Comparison of ENCODE assay signal across 8 cellular contexts in the genomic region with DNA sequence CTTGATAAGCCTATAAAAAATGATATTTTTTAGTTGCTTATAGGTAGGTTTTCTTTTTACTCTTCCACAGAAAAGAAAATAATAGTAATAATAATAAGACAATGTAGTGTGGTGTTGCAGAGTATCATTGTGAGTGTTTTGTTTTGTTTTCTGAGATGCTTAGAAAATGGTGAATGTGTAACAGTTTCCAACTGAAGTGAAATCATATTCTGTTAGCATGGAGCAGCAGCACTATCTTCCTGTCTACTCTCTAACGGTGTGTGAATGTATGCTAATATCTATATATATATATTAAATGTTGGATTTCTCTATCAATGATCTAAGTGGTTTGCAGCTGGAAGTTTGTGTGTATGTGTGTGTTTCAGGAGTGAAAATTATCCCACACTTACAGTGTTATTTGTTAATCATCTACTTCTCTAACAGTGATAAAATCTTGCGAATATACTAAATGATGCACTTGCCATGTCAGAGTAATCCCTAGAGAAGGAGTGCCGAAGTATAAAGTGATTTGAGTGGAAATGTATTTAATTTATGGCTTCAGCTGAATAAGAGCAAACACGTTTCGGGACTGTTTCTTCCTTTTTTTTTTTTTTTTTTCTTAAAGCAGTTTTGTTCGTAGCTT. TPM values are rescaled to one million over a fixed set of nuclear protein-coding genes. Genes with fewer than 3 reads are reported as not detected.
A peak's percentile ranks its signal among the peaks of the same experiment; 100 is the strongest.
DNase-seq lines count a peak whose midpoint lies in the region; FAIRE-seq and TF ChIP-seq lines count a peak whose summit lies in the region.
"Had no signal": no experiment of that assay in that cellular context is flagged by ENCODE, and none has a peak within 500 bp of the region (broad histone marks: within the 10 kb centered on the region; RNA-seq: fewer than 3 reads in every experiment).

No MANE protein-coding gene starts in this region.

- no peaks in the 10 kb centered on the region for H3K36me3 ChIP-seq in prostate gland

- H3K9me3 ChIP-seq in prostate gland: no peaks in the 10 kb centered on the region

- DNase-seq in GM12891 (ENCODE audit: insufficient read length, low spot score) (no peak), NCI-H345 treated with DMSO at 0.1 percent for 48 hours (lab: John Stamatoyannopoulos, UW; ENCODE audit: unreplicated experiment) (peak; percentile 48), dermis blood vessel endothelial cell (peak; percentile 20), prostate gland (ENCODE audit: low spot score) (no peak), dedifferentiated amniotic fluid mesenchymal stem cell (ENCODE audit: extremely low spot score) (no peak), GM13977 (ENCODE audit: low spot score) (no peak)
- DNase-seq in activated effector memory CD4-positive, alpha-beta T cell treated with anti-CD3 and anti-CD28 coated beads, Interleukin-2, amount 50 U/mL, for 16 hours: no peak
- DNase-seq: H7 had no signal

- TF ChIP-seq POLR2A in GM12891 (IDR thresholded peaks at IDR 0.05; ENCODE audit: low read depth, low read length): no peak
- TF ChIP-seq POLR2A in prostate gland (IDR thresholded peaks at IDR 0.05): no peak

- in situ Hi-C loops in GM13977 (cut with MboI; ENCODE audit: low pct_unique_long_range_greater_than_20kb, low sequenced_read_pairs, unreplicated experiment): no loop called here

- peaks cover 14% of the 10 kb centered on the region for H3K4me1 ChIP-seq in prostate gland (replicated peaks)

- intact Hi-C loops in prostate gland (cut with DNase I): no loop called here

- TF ChIP-seq CTCF in prostate gland (IDR thresholded peaks at IDR 0.05): no peak
- TF ChIP-seq CTCF in GM13977 (IDR thresholded peaks at IDR 0.05; ENCODE audit: extremely low read depth, insufficient read depth, missing control alignments): no peak

- no peaks in the 10 kb centered on the region for H3K27me3 ChIP-seq in prostate gland (replicated peaks; ENCODE audit: insufficient read depth)

- WGBS in prostate gland: 3% methylated on average over 6 of the region's 6 CpGs

- H3K4me3 ChIP-seq in prostate gland: peak overlapping the region in 1 of 2 donors; percentile 5

- H3K27ac ChIP-seq in prostate gland: peak overlapping the region; percentile 6 to 8

- peak; percentile 55 for FAIRE-seq in GM12891 (lab: Jason Lieb, UNC)

TF ChIP-seq in GM12891, 5 proteins besides CTCF, POLR2A, EP300 and RAD21:
- TF ChIP-seq POLR2AphosphoS5 (IDR thresholded peaks at IDR 0.05; ENCODE audit: low read depth, low read length): no peak
- no peak for TF ChIP-seq SPI1 (IDR thresholded peaks at IDR 0.05; ENCODE audit: low read depth, low read length)
- no peak for TF ChIP-seq PAX5 (IDR thresholded peaks at IDR 0.05; ENCODE audit: insufficient read depth, low read length, severe bottlenecking)
- no peak for TF ChIP-seq TAF1 (IDR thresholded peaks at IDR 0.05; ENCODE audit: low read depth, low read length)
- no peak for TF ChIP-seq POU2F2 (IDR thresholded peaks at IDR 0.05; ENCODE audit: low read depth, low read length)

RNA-seq across cellular contexts. Expression of a gene that starts 0.4 kb away (rescaled TPM):
- polyA plus RNA-seq in GM12891 (2012; ENCODE audit: low read depth, missing spikeins): 1.7 TPM
- total RNA-seq in dermis blood vessel endothelial cell (1.0 and 1.5 TPM in 2 replicates), prostate gland (1 to 10 TPM; 3.1 to 3.4 TPM)

Comparison
In these comparisons a context has a peak if more than half of its experiments do, and no peak if none do; other contexts are left out.
1. DNase-seq: peak in NCI-H345 treated with DMSO at 0.1 percent for 48 hours (single experiment) and dermis blood vessel endothelial cell (single experiment); none in GM12891 (single experiment), prostate gland (single experiment), dedifferentiated amniotic fluid mesenchymal stem cell (single experiment), GM13977 (single experiment) and activated effector memory CD4-positive, alpha-beta T cell treated with anti-CD3 and anti-CD28 coated beads, Interleukin-2, amount 50 U/mL, for 16 hours (single experiment).